Comparison of ENCODE assay signal across 34 cellular contexts in the genomic region with DNA sequence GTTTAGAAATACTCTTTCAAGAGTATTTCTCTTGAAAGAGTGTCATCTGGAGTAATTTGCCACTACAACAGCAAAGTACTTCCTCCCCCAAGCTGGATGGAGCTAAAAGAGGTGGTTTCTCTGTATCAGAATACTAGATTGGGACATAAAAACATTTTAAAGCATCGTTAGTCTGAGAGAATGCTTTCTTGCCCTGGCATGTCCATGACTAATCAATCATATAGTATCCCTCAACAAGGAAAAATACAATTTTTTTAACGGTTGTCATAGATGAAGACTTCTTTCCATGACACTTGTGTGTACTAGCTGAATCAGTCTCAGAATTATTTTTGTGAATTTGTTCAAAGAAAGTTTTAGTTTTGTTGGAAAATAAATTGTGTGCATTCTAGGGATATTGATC.
"Had no signal": no experiment of that assay in that cellular context is flagged by ENCODE, and none has a peak within 500 bp of the region (broad histone marks: within the 10 kb centered on the region; RNA-seq: fewer than 3 reads in every experiment).

No MANE protein-coding gene starts in this region.

- H3K4me3 ChIP-seq: adrenal gland, ascending aorta had no signal

- H3K36me3 Mint-ChIP-seq: activated CD4-positive, alpha-beta memory T cell treated with anti-CD3 and anti-CD28 coated beads for 36 hours; activated naive CD4-positive, alpha-beta T cell treated with anti-CD3 and anti-CD28 coated beads, Interleukin-2, amount 50 U/mL, for 72 hours; activated naive CD8-positive, alpha-beta T cell treated with anti-CD3 and anti-CD28 coated beads for 36 hours; brain had no signal

- FAIRE-seq: TTC549 had no signal

- H3K27ac ChIP-seq: adrenal gland, ascending aorta, VCaP had no signal

- H3K4me1 Mint-ChIP-seq: activated B cell treated with CpG ODN at 0.5 μM for 24 hours; activated CD4-positive, alpha-beta T cell treated with anti-CD3 and anti-CD28 coated beads, Interleukin-2, amount 10 ng/mL, durations not matched to agents 24 days and 14 days; activated naive CD8-positive, alpha-beta T cell treated with anti-CD3 and anti-CD28 coated beads for 36 hours; activated T-helper 17 cell treated with anti-CD3 and anti-CD28 coated beads, Interleukin-2, amount 50 U/mL, for 72 hours; brain had no signal

- H3K9me3 Mint-ChIP-seq: activated naive CD8-positive, alpha-beta T cell treated with anti-CD3 and anti-CD28 coated beads for 36 hours had no signal

- H3K27me3 ChIP-seq: adrenal gland, ascending aorta had no signal

- H3K9me3 ChIP-seq: adrenal gland, ascending aorta had no signal

- H3K27ac Mint-ChIP-seq: activated B cell treated with CpG ODN at 0.5 μM for 24 hours; activated CD4-positive, alpha-beta memory T cell treated with anti-CD3 and anti-CD28 coated beads for 36 hours; activated CD4-positive, alpha-beta T cell treated with anti-CD3 and anti-CD28 coated beads, Interleukin-2, amount 10 ng/mL, durations not matched to agents 24 days and 14 days; activated CD8-positive, alpha-beta T cell treated with anti-CD3 and anti-CD28 coated beads for 36 hours; activated naive CD4-positive, alpha-beta T cell treated with anti-CD3 and anti-CD28 coated beads for 36 hours; activated naive CD4-positive, alpha-beta T cell treated with anti-CD3 and anti-CD28 coated beads, Interleukin-2, amount 50 U/mL, for 72 hours; activated naive CD8-positive, alpha-beta T cell treated with anti-CD3 and anti-CD28 coated beads for 36 hours; activated T-helper 1 cell treated with anti-CD3 and anti-CD28 coated beads, Interleukin-12 subunit alpha, Interleukin-12 subunit beta, Interleukin-2, Interleukin-4 antibody, amounts not matched to agents 30 ng/mL and 10 ng/mL and 1 ng/mL, durations not matched to agents 14 hours and 24 hours and 36 hours; activated T-helper 17 cell treated with anti-CD3 and anti-CD28 coated beads, Interleukin-2, amount 50 U/mL, for 72 hours; brain; T-helper 1 cell treated with Interleukin-12 subunit alpha and Interleukin-12 subunit beta and Interleukin-4 antibody, amounts not matched to agents 30 μg/mL and 1 μg/mL, for 36 hours; T-helper 2 cell treated with Interferon-gamma antibody and Interleukin-4, amounts not matched to agents 5 μg/mL and 100 μg/mL, for 36 hours had no signal

- H3K27me3 Mint-ChIP-seq: activated B cell treated with CpG ODN at 0.5 μM for 24 hours; activated CD4-positive, alpha-beta memory T cell treated with anti-CD3 and anti-CD28 coated beads for 36 hours; activated CD4-positive, alpha-beta T cell treated with anti-CD3 and anti-CD28 coated beads, Interleukin-2, amount 10 ng/mL, durations not matched to agents 24 days and 14 days; activated CD8-positive, alpha-beta T cell treated with anti-CD3 and anti-CD28 coated beads for 36 hours; activated naive CD8-positive, alpha-beta T cell treated with anti-CD3 and anti-CD28 coated beads for 36 hours; activated T-helper 17 cell treated with anti-CD3 and anti-CD28 coated beads, Interleukin-2, amount 50 U/mL, for 72 hours had no signal

- H3K4me1 ChIP-seq: adrenal gland, ascending aorta had no signal

- H3K36me3 ChIP-seq: adrenal gland, ascending aorta had no signal

- H3K4me3 Mint-ChIP-seq: activated B cell treated with CpG ODN at 0.5 μM for 24 hours; activated CD4-positive, alpha-beta memory T cell treated with anti-CD3 and anti-CD28 coated beads for 36 hours; activated CD4-positive, alpha-beta T cell treated with anti-CD3 and anti-CD28 coated beads, Interleukin-2, amount 10 ng/mL, durations not matched to agents 24 days and 14 days; activated CD8-positive, alpha-beta T cell treated with anti-CD3 and anti-CD28 coated beads for 36 hours; activated naive CD4-positive, alpha-beta T cell treated with anti-CD3 and anti-CD28 coated beads for 36 hours; activated naive CD8-positive, alpha-beta T cell treated with anti-CD3 and anti-CD28 coated beads for 36 hours; activated T-cell treated with anti-CD3 and anti-CD28 coated beads, Interleukin-2, amount 50 U/mL, for 4 hours; activated T-cell treated with anti-CD3 and anti-CD28 coated beads, Interleukin-2, amount 50 U/mL, for 72 hours; activated T-helper 1 cell treated with anti-CD3 and anti-CD28 coated beads, Interleukin-12 subunit alpha, Interleukin-12 subunit beta, Interleukin-2, Interleukin-4 antibody, amounts not matched to agents 30 ng/mL and 10 ng/mL and 1 ng/mL, durations not matched to agents 14 hours and 24 hours and 36 hours; activated T-helper 17 cell treated with anti-CD3 and anti-CD28 coated beads, Interleukin-2, amount 50 U/mL, for 72 hours; brain; T-helper 1 cell treated with Interleukin-12 subunit alpha and Interleukin-12 subunit beta and Interleukin-4 antibody, amounts not matched to agents 30 μg/mL and 1 μg/mL, for 36 hours; T-helper 2 cell treated with Interferon-gamma antibody and Interleukin-4, amounts not matched to agents 5 μg/mL and 100 μg/mL, for 36 hours had no signal

- DNase-seq: activated B cell treated with CpG ODN at 0.5 μM for 24 hours; activated CD4-positive, alpha-beta memory T cell treated with anti-CD3 and anti-CD28 coated beads for 36 hours; activated CD4-positive, alpha-beta T cell treated with anti-CD3 and anti-CD28 coated beads for 4 hours; activated CD4-positive, alpha-beta T cell treated with anti-CD3 and anti-CD28 coated beads, Interleukin-2, amount 10 ng/mL, durations not matched to agents 24 days and 14 days; activated CD4-positive, alpha-beta T cell treated with anti-CD3 and anti-CD28 coated beads, Interleukin-2, amount 50 U/mL, for 1 hour; activated CD4-positive, alpha-beta T cell treated with anti-CD3 and anti-CD28 coated beads, Interleukin-2, amount 50 U/mL, for 4 hours; activated CD4-positive, CD25-positive, alpha-beta regulatory T cell treated with anti-CD3 and anti-CD28 coated beads, Interleukin-2, amount 50 U/mL, for 72 hours; activated CD8-positive, alpha-beta memory T cell treated with anti-CD3 and anti-CD28 coated beads, Interleukin-2, amount 50 U/mL, for 4 hours; activated CD8-positive, alpha-beta T cell treated with anti-CD3 and anti-CD28 coated beads for 36 hours; activated effector memory CD4-positive, alpha-beta T cell treated with anti-CD3 and anti-CD28 coated beads, Interleukin-2, amount 50 U/mL, for 16 hours; activated gamma-delta T cell treated with Interleukin-2 at 50 U/mL for 16 hours; activated naive CD4-positive, alpha-beta T cell; activated naive CD4-positive, alpha-beta T cell treated with anti-CD3 and anti-CD28 coated beads for 36 hours; activated naive CD4-positive, alpha-beta T cell treated with anti-CD3 and anti-CD28 coated beads, Interleukin-2, amount 50 U/mL, for 16 hours; activated naive CD8-positive, alpha-beta T cell treated with anti-CD3 and anti-CD28 coated beads for 36 hours; activated T-cell treated with anti-CD3 and anti-CD28 coated beads for 4 hours; activated T-cell treated with anti-CD3 and anti-CD28 coated beads, Interleukin-2, amount 50 U/mL, for 1 hour; activated T-cell treated with anti-CD3 and anti-CD28 coated beads, Interleukin-2, amount 50 U/mL, for 4 hours; activated T-cell treated with anti-CD3 and anti-CD28 coated beads, Interleukin-2, amount 50 U/mL, for 72 hours; adrenal gland; amniotic stem cell; central memory CD4-positive, alpha-beta T cell; T-helper 1 cell; T-helper 2 cell; T-helper 9 cell had no signal
